8 cellular contexts compared by ENCODE assay signal in genomic region chr7:155003215-155003999, GRCh38. TPM values are rescaled to one million over a fixed set of nuclear protein-coding genes. Genes with fewer than 3 reads are reported as not detected.
DNase-seq lines count a peak whose midpoint lies in the region; ATAC-seq and TF ChIP-seq lines count a peak whose summit lies in the region.

No MANE protein-coding gene starts in this region.

- TF ChIP-seq CTCF in lower leg skin (IDR thresholded peaks at IDR 0.05): no peak

- DNase-seq in AG20443 (ENCODE audit: low spot score): peak; percentile 100
- peak; percentile 47 for DNase-seq in NCI-H446 treated with DMSO at 0.1 percent for 48 hours (lab: John Stamatoyannopoulos, UW)
- DNase-seq in activated CD4-positive, alpha-beta T cell treated with anti-CD3 and anti-CD28 coated beads, Interleukin-2, amount 50 U/mL, for 4 hours: peak; percentile 82 to 83
- DNase-seq in dermis blood vessel endothelial cell: peak; percentile 83
- DNase-seq in lower leg skin (ENCODE audit: low spot score in 2 of 2): peak; percentile 47 to 92
- DNase-seq in stimulated activated CD4-positive, alpha-beta T cell treated with anti-CD3 and anti-CD28 coated beads, Interleukin-4, amount 100 ng/mL, for 24 hours: peak; percentile 83

- WGBS in lower leg skin, 2 donors: 0% methylated on average over 16 to 41 of the region's 89 CpGs

- H3K4me3 ChIP-seq in lower leg skin (ENCODE audit: low read depth, poor library complexity, severe bottlenecking): peak overlapping the region; percentile 66

- peak; percentile 34 for ATAC-seq in GM18870 (IDR thresholded peaks at IDR 0.05; ENCODE audit: unreplicated experiment)
- ATAC-seq in HG03103 (IDR thresholded peaks at IDR 0.05; ENCODE audit: low read depth, unreplicated experiment): peak; percentile 50

- intact Hi-C loops in lower leg skin (cut with DNase I; ENCODE audit: low total_unique reads): no loop called here

- no peak for TF ChIP-seq POLR2A in lower leg skin (IDR thresholded peaks at IDR 0.05)

RNA-seq across cellular contexts. Expression of gene PAXIP1, which starts 0.5 kb away (rescaled TPM):
- total RNA-seq in dermis blood vessel endothelial cell (7.1 and 10.1 TPM in 2 replicates), lower leg skin (10 to 100 TPM in 3 of 4 donors, 1 to 10 TPM in 1; 10.0 to 14.1 (median 11.4) TPM)

Comparison
In these comparisons a context has a peak if more than half of its experiments do, and no peak if none do; other contexts are left out.
1. Peak in every context shown above with its lines: DNase-seq, ATAC-seq and H3K4me3 ChIP-seq.
2. DNase-seq: peak in every context shown above with its lines; median percentile 100 in AG20443; 83 in dermis blood vessel endothelial cell; 83 in stimulated activated CD4-positive, alpha-beta T cell treated with anti-CD3 and anti-CD28 coated beads, Interleukin-4, amount 100 ng/mL, for 24 hours; 82 in activated CD4-positive, alpha-beta T cell treated with anti-CD3 and anti-CD28 coated beads, Interleukin-2, amount 50 U/mL, for 4 hours; 70 in lower leg skin; 47 in NCI-H446 treated with DMSO at 0.1 percent for 48 hours.